Comparison of ENCODE assay signal across 1 cellular context in the genomic region with DNA sequence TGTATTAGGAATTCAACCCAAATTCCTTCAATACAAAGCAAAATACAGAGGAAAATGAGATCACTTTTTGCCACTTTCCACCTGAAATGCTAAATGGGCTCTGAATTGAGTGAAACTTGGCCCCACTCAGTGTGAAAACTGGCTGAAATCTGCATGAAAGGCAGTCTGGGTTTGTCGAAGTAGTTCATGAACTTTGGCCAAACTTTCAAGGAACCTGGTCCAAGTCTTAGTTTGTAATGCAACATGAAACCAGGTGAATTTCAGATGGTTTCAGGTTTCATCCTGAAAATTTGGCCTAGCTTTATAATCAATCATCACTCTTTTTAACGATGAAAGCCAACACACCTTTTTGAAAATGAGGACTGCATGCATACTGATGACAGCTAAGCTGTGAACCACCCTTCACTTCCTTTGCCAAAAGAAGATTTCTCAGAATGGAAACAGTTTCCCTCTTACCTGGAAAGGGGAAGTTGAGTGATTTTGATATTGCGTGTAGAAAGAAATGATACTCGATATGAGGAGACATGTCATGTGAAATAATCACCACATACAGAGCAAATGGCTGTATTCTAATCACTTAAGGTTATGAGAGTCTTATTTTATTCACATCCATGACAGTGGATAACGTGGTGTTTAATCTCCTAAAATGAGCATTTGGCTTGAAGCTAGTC.
TF ChIP-seq lines count a peak whose summit lies in the region.

No MANE protein-coding gene starts in this region.

TF ChIP-seq in K562, 482 proteins besides CTCF, POLR2A, EP300 and RAD21 (continued from another document and continues in another):
- TF ChIP-seq, protein P1, sequence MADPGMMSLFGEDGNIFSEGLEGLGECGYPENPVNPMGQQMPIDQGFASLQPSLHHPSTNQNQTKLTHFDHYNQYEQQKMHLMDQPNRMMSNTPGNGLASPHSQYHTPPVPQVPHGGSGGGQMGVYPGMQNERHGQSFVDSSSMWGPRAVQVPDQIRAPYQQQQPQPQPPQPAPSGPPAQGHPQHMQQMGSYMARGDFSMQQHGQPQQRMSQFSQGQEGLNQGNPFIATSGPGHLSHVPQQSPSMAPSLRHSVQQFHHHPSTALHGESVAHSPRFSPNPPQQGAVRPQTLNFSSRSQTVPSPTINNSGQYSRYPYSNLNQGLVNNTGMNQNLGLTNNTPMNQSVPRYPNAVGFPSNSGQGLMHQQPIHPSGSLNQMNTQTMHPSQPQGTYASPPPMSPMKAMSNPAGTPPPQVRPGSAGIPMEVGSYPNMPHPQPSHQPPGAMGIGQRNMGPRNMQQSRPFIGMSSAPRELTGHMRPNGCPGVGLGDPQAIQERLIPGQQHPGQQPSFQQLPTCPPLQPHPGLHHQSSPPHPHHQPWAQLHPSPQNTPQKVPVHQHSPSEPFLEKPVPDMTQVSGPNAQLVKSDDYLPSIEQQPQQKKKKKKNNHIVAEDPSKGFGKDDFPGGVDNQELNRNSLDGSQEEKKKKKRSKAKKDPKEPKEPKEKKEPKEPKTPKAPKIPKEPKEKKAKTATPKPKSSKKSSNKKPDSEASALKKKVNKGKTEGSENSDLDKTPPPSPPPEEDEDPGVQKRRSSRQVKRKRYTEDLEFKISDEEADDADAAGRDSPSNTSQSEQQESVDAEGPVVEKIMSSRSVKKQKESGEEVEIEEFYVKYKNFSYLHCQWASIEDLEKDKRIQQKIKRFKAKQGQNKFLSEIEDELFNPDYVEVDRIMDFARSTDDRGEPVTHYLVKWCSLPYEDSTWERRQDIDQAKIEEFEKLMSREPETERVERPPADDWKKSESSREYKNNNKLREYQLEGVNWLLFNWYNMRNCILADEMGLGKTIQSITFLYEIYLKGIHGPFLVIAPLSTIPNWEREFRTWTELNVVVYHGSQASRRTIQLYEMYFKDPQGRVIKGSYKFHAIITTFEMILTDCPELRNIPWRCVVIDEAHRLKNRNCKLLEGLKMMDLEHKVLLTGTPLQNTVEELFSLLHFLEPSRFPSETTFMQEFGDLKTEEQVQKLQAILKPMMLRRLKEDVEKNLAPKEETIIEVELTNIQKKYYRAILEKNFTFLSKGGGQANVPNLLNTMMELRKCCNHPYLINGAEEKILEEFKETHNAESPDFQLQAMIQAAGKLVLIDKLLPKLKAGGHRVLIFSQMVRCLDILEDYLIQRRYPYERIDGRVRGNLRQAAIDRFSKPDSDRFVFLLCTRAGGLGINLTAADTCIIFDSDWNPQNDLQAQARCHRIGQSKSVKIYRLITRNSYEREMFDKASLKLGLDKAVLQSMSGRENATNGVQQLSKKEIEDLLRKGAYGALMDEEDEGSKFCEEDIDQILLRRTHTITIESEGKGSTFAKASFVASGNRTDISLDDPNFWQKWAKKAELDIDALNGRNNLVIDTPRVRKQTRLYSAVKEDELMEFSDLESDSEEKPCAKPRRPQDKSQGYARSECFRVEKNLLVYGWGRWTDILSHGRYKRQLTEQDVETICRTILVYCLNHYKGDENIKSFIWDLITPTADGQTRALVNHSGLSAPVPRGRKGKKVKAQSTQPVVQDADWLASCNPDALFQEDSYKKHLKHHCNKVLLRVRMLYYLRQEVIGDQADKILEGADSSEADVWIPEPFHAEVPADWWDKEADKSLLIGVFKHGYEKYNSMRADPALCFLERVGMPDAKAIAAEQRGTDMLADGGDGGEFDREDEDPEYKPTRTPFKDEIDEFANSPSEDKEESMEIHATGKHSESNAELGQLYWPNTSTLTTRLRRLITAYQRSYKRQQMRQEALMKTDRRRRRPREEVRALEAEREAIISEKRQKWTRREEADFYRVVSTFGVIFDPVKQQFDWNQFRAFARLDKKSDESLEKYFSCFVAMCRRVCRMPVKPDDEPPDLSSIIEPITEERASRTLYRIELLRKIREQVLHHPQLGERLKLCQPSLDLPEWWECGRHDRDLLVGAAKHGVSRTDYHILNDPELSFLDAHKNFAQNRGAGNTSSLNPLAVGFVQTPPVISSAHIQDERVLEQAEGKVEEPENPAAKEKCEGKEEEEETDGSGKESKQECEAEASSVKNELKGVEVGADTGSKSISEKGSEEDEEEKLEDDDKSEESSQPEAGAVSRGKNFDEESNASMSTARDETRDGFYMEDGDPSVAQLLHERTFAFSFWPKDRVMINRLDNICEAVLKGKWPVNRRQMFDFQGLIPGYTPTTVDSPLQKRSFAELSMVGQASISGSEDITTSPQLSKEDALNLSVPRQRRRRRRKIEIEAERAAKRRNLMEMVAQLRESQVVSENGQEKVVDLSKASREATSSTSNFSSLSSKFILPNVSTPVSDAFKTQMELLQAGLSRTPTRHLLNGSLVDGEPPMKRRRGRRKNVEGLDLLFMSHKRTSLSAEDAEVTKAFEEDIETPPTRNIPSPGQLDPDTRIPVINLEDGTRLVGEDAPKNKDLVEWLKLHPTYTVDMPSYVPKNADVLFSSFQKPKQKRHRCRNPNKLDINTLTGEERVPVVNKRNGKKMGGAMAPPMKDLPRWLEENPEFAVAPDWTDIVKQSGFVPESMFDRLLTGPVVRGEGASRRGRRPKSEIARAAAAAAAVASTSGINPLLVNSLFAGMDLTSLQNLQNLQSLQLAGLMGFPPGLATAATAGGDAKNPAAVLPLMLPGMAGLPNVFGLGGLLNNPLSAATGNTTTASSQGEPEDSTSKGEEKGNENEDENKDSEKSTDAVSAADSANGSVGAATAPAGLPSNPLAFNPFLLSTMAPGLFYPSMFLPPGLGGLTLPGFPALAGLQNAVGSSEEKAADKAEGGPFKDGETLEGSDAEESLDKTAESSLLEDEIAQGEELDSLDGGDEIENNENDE (IDR thresholded peaks at IDR 0.05; ENCODE audit: low read depth, low read length): no peak
- TF ChIP-seq FOXP1 (CRISPR knock-in tag; IDR thresholded peaks at IDR 0.05) (no peak), PHF21A (IDR thresholded peaks at IDR 0.05; ENCODE audit: borderline replicate concordance, low read depth) (no peak), SMARCA5 (IDR thresholded peaks at IDR 0.05) (no peak), NR2F6 (CRISPR knock-in tag; IDR thresholded peaks at IDR 0.05) (no peak), GABPB2 (CRISPR knock-in tag; conservative IDR thresholded peaks at IDR 0.05) (no peak), NR3C1 (CRISPR knock-in tag; IDR thresholded peaks at IDR 0.05) (no peak), RBM34 (IDR thresholded peaks at IDR 0.05; ENCODE audit: borderline replicate concordance, insufficient read depth, low read length) (no peak), MECOM (CRISPR knock-in tag; IDR thresholded peaks at IDR 0.05) (peak; percentile 51; the same call in 1 of the 2 replicates), BRF1 (IDR thresholded peaks at IDR 0.05; ENCODE audit: borderline replicate concordance, extremely low read depth, insufficient read length) (no peak), HDAC8 (tag; IDR thresholded peaks at IDR 0.05) (no peak), POU5F1 (IDR thresholded peaks at IDR 0.05; ENCODE audit: borderline replicate concordance, low read depth, low read length, partially characterized antibody) (no peak), CTBP1 (IDR thresholded peaks at IDR 0.05; ENCODE audit: borderline replicate concordance) (peak; percentile 71; the same call in 1 of the 2 replicates), KLF1 (tag; IDR thresholded peaks at IDR 0.05) (no peak), RAD51 (IDR thresholded peaks at IDR 0.05; ENCODE audit: borderline replicate concordance, low read depth) (no peak), NONO (IDR thresholded peaks at IDR 0.05; ENCODE audit: low read depth in 2 of 2, low read length in 1 of 2) (no peak), TEAD4 (IDR thresholded peaks at IDR 0.05; ENCODE audit: low read length) (peak; percentile 3; the same call in 1 of the 2 replicates), TEAD4 (CRISPR knock-in tag; IDR thresholded peaks at IDR 0.05; ENCODE audit: borderline replicate concordance) (no peak), JUND (IDR thresholded peaks at IDR 0.05; ENCODE audit: borderline replicate concordance, low read depth, low read length) (no peak), JUND (tag; IDR thresholded peaks at IDR 0.05; ENCODE audit: borderline replicate concordance, low read depth, low read length) (peak; percentile 52; the same call in 1 of the 3 replicates), RNF2 (IDR thresholded peaks at IDR 0.05) (peak; percentile 48; the same call in 1 of the 2 replicates), ZNF384 (IDR thresholded peaks at IDR 0.05; ENCODE audit: low read depth, low read length) (no peak)
- TF ChIP-seq, protein P2, sequence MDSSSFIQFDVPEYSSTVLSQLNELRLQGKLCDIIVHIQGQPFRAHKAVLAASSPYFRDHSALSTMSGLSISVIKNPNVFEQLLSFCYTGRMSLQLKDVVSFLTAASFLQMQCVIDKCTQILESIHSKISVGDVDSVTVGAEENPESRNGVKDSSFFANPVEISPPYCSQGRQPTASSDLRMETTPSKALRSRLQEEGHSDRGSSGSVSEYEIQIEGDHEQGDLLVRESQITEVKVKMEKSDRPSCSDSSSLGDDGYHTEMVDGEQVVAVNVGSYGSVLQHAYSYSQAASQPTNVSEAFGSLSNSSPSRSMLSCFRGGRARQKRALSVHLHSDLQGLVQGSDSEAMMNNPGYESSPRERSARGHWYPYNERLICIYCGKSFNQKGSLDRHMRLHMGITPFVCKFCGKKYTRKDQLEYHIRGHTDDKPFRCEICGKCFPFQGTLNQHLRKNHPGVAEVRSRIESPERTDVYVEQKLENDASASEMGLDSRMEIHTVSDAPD (CRISPR knock-in tag; IDR thresholded peaks at IDR 0.05): no peak
- TF ChIP-seq, protein P3, sequence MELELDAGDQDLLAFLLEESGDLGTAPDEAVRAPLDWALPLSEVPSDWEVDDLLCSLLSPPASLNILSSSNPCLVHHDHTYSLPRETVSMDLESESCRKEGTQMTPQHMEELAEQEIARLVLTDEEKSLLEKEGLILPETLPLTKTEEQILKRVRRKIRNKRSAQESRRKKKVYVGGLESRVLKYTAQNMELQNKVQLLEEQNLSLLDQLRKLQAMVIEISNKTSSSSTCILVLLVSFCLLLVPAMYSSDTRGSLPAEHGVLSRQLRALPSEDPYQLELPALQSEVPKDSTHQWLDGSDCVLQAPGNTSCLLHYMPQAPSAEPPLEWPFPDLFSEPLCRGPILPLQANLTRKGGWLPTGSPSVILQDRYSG (tag; conservative IDR thresholded peaks at IDR 0.05; ENCODE audit: low read depth): no peak
- TF ChIP-seq, protein P4, sequence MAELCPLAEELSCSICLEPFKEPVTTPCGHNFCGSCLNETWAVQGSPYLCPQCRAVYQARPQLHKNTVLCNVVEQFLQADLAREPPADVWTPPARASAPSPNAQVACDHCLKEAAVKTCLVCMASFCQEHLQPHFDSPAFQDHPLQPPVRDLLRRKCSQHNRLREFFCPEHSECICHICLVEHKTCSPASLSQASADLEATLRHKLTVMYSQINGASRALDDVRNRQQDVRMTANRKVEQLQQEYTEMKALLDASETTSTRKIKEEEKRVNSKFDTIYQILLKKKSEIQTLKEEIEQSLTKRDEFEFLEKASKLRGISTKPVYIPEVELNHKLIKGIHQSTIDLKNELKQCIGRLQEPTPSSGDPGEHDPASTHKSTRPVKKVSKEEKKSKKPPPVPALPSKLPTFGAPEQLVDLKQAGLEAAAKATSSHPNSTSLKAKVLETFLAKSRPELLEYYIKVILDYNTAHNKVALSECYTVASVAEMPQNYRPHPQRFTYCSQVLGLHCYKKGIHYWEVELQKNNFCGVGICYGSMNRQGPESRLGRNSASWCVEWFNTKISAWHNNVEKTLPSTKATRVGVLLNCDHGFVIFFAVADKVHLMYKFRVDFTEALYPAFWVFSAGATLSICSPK (IDR thresholded peaks at IDR 0.05; ENCODE audit: borderline replicate concordance): no peak
- TF ChIP-seq, protein P5, sequence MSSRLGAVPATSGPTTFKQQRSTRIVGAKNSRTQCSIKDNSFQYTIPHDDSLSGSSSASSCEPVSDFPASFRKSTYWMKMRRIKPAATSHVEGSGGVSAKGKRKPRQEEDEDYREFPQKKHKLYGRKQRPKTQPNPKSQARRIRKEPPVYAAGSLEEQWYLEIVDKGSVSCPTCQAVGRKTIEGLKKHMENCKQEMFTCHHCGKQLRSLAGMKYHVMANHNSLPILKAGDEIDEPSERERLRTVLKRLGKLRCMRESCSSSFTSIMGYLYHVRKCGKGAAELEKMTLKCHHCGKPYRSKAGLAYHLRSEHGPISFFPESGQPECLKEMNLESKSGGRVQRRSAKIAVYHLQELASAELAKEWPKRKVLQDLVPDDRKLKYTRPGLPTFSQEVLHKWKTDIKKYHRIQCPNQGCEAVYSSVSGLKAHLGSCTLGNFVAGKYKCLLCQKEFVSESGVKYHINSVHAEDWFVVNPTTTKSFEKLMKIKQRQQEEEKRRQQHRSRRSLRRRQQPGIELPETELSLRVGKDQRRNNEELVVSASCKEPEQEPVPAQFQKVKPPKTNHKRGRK (tag; IDR thresholded peaks at IDR 0.05): no peak
- TF ChIP-seq, protein P6, sequence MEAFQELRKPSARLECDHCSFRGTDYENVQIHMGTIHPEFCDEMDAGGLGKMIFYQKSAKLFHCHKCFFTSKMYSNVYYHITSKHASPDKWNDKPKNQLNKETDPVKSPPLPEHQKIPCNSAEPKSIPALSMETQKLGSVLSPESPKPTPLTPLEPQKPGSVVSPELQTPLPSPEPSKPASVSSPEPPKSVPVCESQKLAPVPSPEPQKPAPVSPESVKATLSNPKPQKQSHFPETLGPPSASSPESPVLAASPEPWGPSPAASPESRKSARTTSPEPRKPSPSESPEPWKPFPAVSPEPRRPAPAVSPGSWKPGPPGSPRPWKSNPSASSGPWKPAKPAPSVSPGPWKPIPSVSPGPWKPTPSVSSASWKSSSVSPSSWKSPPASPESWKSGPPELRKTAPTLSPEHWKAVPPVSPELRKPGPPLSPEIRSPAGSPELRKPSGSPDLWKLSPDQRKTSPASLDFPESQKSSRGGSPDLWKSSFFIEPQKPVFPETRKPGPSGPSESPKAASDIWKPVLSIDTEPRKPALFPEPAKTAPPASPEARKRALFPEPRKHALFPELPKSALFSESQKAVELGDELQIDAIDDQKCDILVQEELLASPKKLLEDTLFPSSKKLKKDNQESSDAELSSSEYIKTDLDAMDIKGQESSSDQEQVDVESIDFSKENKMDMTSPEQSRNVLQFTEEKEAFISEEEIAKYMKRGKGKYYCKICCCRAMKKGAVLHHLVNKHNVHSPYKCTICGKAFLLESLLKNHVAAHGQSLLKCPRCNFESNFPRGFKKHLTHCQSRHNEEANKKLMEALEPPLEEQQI (IDR thresholded peaks at IDR 0.05): 0 out of 2 replicates have a peak, but pooled peaks have one; percentile 23
- TF ChIP-seq, protein P7, sequence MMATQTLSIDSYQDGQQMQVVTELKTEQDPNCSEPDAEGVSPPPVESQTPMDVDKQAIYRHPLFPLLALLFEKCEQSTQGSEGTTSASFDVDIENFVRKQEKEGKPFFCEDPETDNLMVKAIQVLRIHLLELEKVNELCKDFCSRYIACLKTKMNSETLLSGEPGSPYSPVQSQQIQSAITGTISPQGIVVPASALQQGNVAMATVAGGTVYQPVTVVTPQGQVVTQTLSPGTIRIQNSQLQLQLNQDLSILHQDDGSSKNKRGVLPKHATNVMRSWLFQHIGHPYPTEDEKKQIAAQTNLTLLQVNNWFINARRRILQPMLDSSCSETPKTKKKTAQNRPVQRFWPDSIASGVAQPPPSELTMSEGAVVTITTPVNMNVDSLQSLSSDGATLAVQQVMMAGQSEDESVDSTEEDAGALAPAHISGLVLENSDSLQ (IDR thresholded peaks at IDR 0.05): peak; percentile 50; the same call in 1 of the 2 replicates
- TF ChIP-seq, protein P8, sequence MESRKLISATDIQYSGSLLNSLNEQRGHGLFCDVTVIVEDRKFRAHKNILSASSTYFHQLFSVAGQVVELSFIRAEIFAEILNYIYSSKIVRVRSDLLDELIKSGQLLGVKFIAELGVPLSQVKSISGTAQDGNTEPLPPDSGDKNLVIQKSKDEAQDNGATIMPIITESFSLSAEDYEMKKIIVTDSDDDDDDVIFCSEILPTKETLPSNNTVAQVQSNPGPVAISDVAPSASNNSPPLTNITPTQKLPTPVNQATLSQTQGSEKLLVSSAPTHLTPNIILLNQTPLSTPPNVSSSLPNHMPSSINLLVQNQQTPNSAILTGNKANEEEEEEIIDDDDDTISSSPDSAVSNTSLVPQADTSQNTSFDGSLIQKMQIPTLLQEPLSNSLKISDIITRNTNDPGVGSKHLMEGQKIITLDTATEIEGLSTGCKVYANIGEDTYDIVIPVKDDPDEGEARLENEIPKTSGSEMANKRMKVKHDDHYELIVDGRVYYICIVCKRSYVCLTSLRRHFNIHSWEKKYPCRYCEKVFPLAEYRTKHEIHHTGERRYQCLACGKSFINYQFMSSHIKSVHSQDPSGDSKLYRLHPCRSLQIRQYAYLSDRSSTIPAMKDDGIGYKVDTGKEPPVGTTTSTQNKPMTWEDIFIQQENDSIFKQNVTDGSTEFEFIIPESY (CRISPR knock-in tag; IDR thresholded peaks at IDR 0.05): no peak
